In the genomic region with DNA sequence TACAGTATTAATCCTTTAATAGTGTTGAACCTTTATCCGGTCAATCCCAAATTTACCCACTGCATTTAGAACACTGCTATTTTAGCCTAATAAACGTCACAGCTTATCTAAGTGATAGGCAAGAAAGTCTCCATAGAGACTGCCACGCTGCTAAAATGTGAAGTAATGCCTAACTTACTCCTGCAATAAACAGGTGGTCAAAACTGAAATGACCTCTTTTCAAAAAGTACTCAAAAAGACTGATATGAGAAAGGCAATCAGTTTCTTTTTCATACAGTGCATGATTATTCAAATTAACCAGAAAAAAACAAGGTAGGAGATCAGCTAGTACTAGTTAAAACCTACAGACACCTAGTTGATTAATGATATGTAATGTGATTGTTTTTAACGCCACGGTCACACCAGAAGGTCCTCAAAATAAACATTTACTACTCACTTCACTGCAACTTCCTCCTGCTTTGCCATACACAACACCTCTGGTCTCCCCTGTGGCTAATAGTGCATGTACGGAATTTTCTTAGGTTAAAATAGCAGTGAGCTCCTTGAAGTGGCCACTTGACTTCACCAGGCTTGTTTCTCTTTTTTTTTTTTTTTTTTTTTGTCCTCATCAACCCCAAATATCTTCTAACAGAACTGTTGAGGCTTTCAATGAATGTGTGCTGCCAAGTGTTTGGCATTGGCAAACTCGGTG, we compare ENCODE assay signal across 15 cellular contexts. TPM values are rescaled to one million over a fixed set of nuclear protein-coding genes. Genes with fewer than 3 reads are reported as not detected.
A peak's percentile ranks its signal among the peaks of the same experiment; 100 is the strongest.
DNase-seq lines count a peak whose midpoint lies in the region; ATAC-seq and TF ChIP-seq lines count a peak whose summit lies in the region.
"Had no signal": no experiment of that assay in that cellular context is flagged by ENCODE, and none has a peak within 500 bp of the region (broad histone marks: within the 10 kb centered on the region; RNA-seq: fewer than 3 reads in every experiment).

No MANE protein-coding gene starts in this region.

- H3K4me1 Mint-ChIP-seq in HFFc6 (ENCODE audit: low read depth), result peaks cover 12% of the 10 kb centered on the region; the same call in 1 of the 2 replicates

- H3K4me1 ChIP-seq in cardiac muscle cell (ENCODE audit: low read depth), result peaks cover 26% of the 10 kb centered on the region
- H3K4me1 ChIP-seq in right atrium auricular region, result peaks cover 0 to 33% of the 10 kb centered on the region in 2 donors

- no peak overlapping the region for H3K27ac Mint-ChIP-seq in HFFc6

- TF ChIP-seq CTCF in cardiac muscle cell (IDR thresholded peaks at IDR 0.05; ENCODE audit: low read depth, low read length) (no peak), right atrium auricular region (IDR thresholded peaks at IDR 0.05) (no peak), HFFc6 (IDR thresholded peaks at IDR 0.05) (no peak)

- DNase-seq in cardiac muscle cell (ENCODE audit: low read depth in 1 of 2, low spot score in 1 of 2) (peak in 1 of 2 donors; percentile 75), right atrium auricular region (ENCODE audit: low spot score) (no peak), GM19238 (ENCODE audit: insufficient read length, low spot score) (no peak), HFFc6 (no peak), NCI-H1048 (lab: John Stamatoyannopoulos, UW) (no peak), AG20443 (ENCODE audit: low spot score) (no peak)
- DNase-seq: activated CD8-positive, alpha-beta memory T cell treated with anti-CD3 and anti-CD28 coated beads, Interleukin-2, amount 50 U/mL, for 4 hours; effector CD4-positive, alpha-beta T cell; NCI-H526; SHP77 treated with DMSO at 0.1 percent for 48 hours; stimulated activated CD4-positive, alpha-beta T cell treated with anti-CD3 and anti-CD28 coated beads, Interleukin-12 subunit alpha, Interleukin-12 subunit beta, amount 100 ng/mL, for 4 hours had no signal

- H3K9me3 ChIP-seq in cardiac muscle cell (ENCODE audit: low read depth), result no peaks in the 10 kb centered on the region
- no peaks in the 10 kb centered on the region for H3K9me3 ChIP-seq in right atrium auricular region
- H3K9me3 ChIP-seq: gastroesophageal sphincter, neutrophil had no signal

- H3K36me3 Mint-ChIP-seq in HFFc6 (ENCODE audit: low read depth), result peaks cover 16% of the 10 kb centered on the region; the same call in 1 of the 2 replicates

- H3K36me3 ChIP-seq in cardiac muscle cell (peaks cover 11% of the 10 kb centered on the region), right atrium auricular region (peaks cover 21% of the 10 kb centered on the region)

- H3K4me3 Mint-ChIP-seq in HFFc6, result no peak overlapping the region

- H3K27me3 Mint-ChIP-seq in HFFc6 (ENCODE audit: insufficient read depth), result no peaks in the 10 kb centered on the region

- ATAC-seq in GM21717 (IDR thresholded peaks at IDR 0.05; ENCODE audit: unreplicated experiment) (peak; percentile 53), HG03521 (IDR thresholded peaks at IDR 0.05; ENCODE audit: unreplicated experiment) (peak; percentile 63)
- ATAC-seq: gastroesophageal sphincter had no signal

- peak overlapping the region; percentile 10 for H3K4me3 ChIP-seq in cardiac muscle cell
- H3K4me3 ChIP-seq in right atrium auricular region, result no peak overlapping the region
- H3K4me3 ChIP-seq: gastroesophageal sphincter had no signal

- H3K9me3 Mint-ChIP-seq in HFFc6, result no peaks in the 10 kb centered on the region

- H3K27me3 ChIP-seq in cardiac muscle cell (no peaks in the 10 kb centered on the region), right atrium auricular region (no peaks in the 10 kb centered on the region)
- H3K27me3 ChIP-seq: gastroesophageal sphincter, neutrophil had no signal

- H3K27ac ChIP-seq in cardiac muscle cell, result peak overlapping the region; percentile 83
- H3K27ac ChIP-seq in right atrium auricular region, result no peak overlapping the region
- H3K27ac ChIP-seq: gastroesophageal sphincter, neutrophil had no signal

RNA-seq across cellular contexts. Expression of a gene that starts 8.8 kb away (rescaled TPM):
- 65.3 and 90.5 TPM in 2 replicates for total RNA-seq in cardiac muscle cell
- 734 and 884 TPM in 2 replicates for polyA plus RNA-seq in cardiac muscle cell
- 100 to 1,000 TPM in 1 of 2 donors, 10 to 100 TPM in 1; 82.3 to 122 TPM for total RNA-seq in right atrium auricular region
- 100 to 1,000 TPM; 196 to 275 (median 223) TPM for total RNA-seq in HFFc6 (2021; fragmentation: NEBNext Ultra II Directional; extraction: Animal tissue kit (Norgen Biotek cat#: 25700))

RNA-seq across cellular contexts. Expression of a gene that starts 26.1 kb away (rescaled TPM):
- total RNA-seq in cardiac muscle cell (23.4 and 48.2 TPM in 2 replicates), right atrium auricular region (10 to 100 TPM; 28.1 to 41.7 TPM)
- polyA plus RNA-seq in cardiac muscle cell, result 28.0 and 31.6 TPM in 2 replicates
- total RNA-seq in HFFc6 (2021; fragmentation: NEBNext Ultra II Directional; extraction: Animal tissue kit (Norgen Biotek cat#: 25700)), result 10 to 100 TPM; 29.3 to 39.3 (median 34.4) TPM

RNA-seq across cellular contexts. Expression of a gene that starts 50.8 kb away (rescaled TPM):
- total RNA-seq in cardiac muscle cell (23.6 and 25.9 TPM in 2 replicates), right atrium auricular region (10 to 100 TPM; 46.3 to 53.4 TPM)
- 17.4 and 26.6 TPM in 2 replicates for polyA plus RNA-seq in cardiac muscle cell
- total RNA-seq in HFFc6 (2021; fragmentation: NEBNext Ultra II Directional; extraction: Animal tissue kit (Norgen Biotek cat#: 25700)), result 10 to 100 TPM; 46.2 to 62.7 (median 54.1) TPM
